Comparison of ENCODE assay signal across 8 cellular contexts in the genomic region with DNA sequence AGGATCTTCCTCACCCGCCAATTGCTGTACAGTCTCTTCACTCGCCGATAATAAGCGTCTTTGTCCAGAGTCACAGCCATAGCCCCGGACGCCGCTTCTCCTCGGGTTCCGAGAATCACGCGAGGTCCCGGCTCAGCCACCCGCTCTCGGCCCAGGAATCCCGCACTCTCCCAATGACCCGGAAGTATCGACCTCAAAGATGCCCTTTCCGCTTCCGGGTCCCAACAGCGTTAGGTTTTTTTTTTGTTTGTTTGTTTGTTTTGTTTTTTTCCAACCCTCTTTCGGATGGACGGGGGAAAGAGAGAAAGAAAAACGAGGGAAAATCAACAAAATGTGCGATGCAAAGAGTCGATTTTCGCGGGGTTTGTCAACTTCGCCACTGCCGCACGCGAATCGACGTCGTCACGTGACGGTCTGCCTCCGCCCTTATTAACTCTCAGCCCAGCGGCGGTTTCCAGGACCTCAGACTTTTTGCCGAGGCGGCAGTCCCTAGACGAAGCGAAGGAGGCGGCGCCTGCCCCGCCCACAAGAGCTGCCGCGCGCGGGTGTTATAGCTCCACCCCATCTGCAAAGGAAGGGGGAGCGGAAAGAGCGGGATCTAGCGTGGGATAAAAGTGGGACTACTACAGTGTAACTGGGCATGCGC. TPM values are rescaled to one million over a fixed set of nuclear protein-coding genes. Genes with fewer than 3 reads are reported as not detected.
A peak's percentile ranks its signal among the peaks of the same experiment; 100 is the strongest.
DNase-seq lines count a peak whose midpoint lies in the region; ATAC-seq and TF ChIP-seq lines count a peak whose summit lies in the region.

Gene SUPT16H (minus strand): TSS at position 172 of the 646 bp plus-strand sequence. CDS start 92 bp downstream, at position 80.

- intact Hi-C loops in activated CD4-positive, alpha-beta T cell treated with anti-CD3 and anti-CD28 coated beads for 36 hours (cut with DNase I, micrococcal nuclease) = loop anchor here (1.0 to 10.0 kb wide), 14 partner anchors 30 to 1937 kb away; partner anchors contain the start of genes CHD8 (in 2 of the 2), HNRNPC (in 2 of the 2), METTL3 (in 2 of the 2) and TOX4 (in 2 of the 2)

- peak within 1 kb of the TSS; percentile 98 for H3K4me3 Mint-ChIP-seq in activated CD4-positive, alpha-beta T cell treated with anti-CD3 and anti-CD28 coated beads for 36 hours

- no peaks in the 10 kb centered on the region for H3K9me3 Mint-ChIP-seq in activated CD4-positive, alpha-beta T cell treated with anti-CD3 and anti-CD28 coated beads for 36 hours (ENCODE audit: low read depth)

- ATAC-seq in HG03442 (IDR thresholded peaks at IDR 0.05; ENCODE audit: unreplicated experiment) = peak; percentile 92
- ATAC-seq in activated CD4-positive, alpha-beta T cell treated with anti-CD3 and anti-CD28 coated beads for 36 hours = peak; percentile 90

- CTCF ChIA-PET in activated CD4-positive, alpha-beta T cell treated with anti-CD3 and anti-CD28 coated beads for 36 hours (lab: Charles Lee) = interaction anchor here (0.5 to 1.0 kb wide), 5 partner anchors 26 to 127 kb away, joined by 3 to 6 read pairs (median 4); partner anchors contain the start of genes CHD8 and METTL3

- H3K4me3 ChIP-seq in choroid plexus epithelial cell (ENCODE audit: low read depth, low read length) = peak within 1 kb of the TSS; percentile 89

- peaks cover 35% of the 10 kb centered on the region for H3K36me3 Mint-ChIP-seq in activated CD4-positive, alpha-beta T cell treated with anti-CD3 and anti-CD28 coated beads for 36 hours (ENCODE audit: low read depth)

- peak; percentile 95 for DNase-seq in Ammon's horn (ENCODE audit: low spot score)
- peak; percentile 79 for DNase-seq in GM19238 (ENCODE audit: insufficient read length, low spot score)
- DNase-seq in NCI-H524 (lab: John Stamatoyannopoulos, UW) = peak; percentile 100
- peak; percentile 97 for DNase-seq in activated CD4-positive, alpha-beta T cell treated with anti-CD3 and anti-CD28 coated beads for 36 hours
- DNase-seq in choroid plexus epithelial cell (ENCODE audit: low read depth) = peak; percentile 97
- DNase-seq in kidney glomerular epithelial cell (lab: John Stamatoyannopoulos, UW) = peak; percentile 92
- DNase-seq in stimulated activated CD4-positive, alpha-beta T cell treated with anti-CD3 and anti-CD28 coated beads, Interleukin-1b, Interleukin-23, amount 100 ng/mL, for 1 hour (ENCODE audit: low read depth in 2 of 2) = peak; percentile 83 to 86

- no peaks in the 10 kb centered on the region for H3K27me3 Mint-ChIP-seq in activated CD4-positive, alpha-beta T cell treated with anti-CD3 and anti-CD28 coated beads for 36 hours

- H3K4me1 Mint-ChIP-seq in activated CD4-positive, alpha-beta T cell treated with anti-CD3 and anti-CD28 coated beads for 36 hours = peaks cover 36% of the 10 kb centered on the region

- no peak for TF ChIP-seq CTCF in choroid plexus epithelial cell (conservative IDR thresholded peaks at IDR 0.05; ENCODE audit: low read depth, low read length)

- POLR2A ChIA-PET in activated CD4-positive, alpha-beta T cell treated with anti-CD3 and anti-CD28 coated beads for 36 hours (lab: Charles Lee) = interaction anchor here (0.6 to 1.6 kb wide), 12 partner anchors 9 to 282 kb away, joined by 3 to 10 read pairs (median 4); partner anchors contain the start of gene CHD8

- H3K27ac Mint-ChIP-seq in activated CD4-positive, alpha-beta T cell treated with anti-CD3 and anti-CD28 coated beads for 36 hours = peak within 1 kb of the TSS; percentile 98

RNA-seq across cellular contexts. Expression of gene SUPT16H, which starts in this region (rescaled TPM):
- 100 to 1,000 TPM; 177 to 179 TPM for total RNA-seq in activated CD4-positive, alpha-beta T cell treated with anti-CD3 and anti-CD28 coated beads for 36 hours

Comparison
In these comparisons a context has a peak if more than half of its experiments do, and no peak if none do; other contexts are left out.
1. Peak in every context shown above with its lines: DNase-seq, ATAC-seq and H3K4me3 ChIP-seq.